ENCODE assay signal across 23 cellular contexts in the genomic region with DNA sequence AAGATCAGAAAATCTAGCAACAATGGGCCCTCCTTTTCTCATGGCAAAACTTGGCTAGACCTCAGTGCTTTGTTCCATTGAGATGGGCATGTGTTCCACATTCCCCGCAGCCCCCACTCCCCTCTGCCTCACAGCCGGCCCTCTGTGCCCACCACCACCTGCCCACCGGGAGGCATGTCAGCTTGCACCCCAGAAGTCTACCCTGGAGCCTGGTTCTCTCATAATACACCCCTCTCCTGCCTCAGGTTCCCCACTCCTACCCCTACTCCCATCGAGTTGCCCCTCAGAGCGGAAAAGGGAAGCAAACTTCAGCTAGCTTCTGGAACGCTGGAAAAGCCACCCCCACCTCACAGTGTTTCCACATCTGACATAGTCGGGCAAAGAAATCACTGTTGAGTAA.
"Had no signal": no experiment of that assay in that cellular context is flagged by ENCODE, and none has a peak within 500 bp of the region (broad histone marks: within the 10 kb centered on the region; RNA-seq: fewer than 3 reads in every experiment).

No MANE protein-coding gene starts in this region.

- H3K36me3 Mint-ChIP-seq: naive thymus-derived CD4-positive, alpha-beta T cell; neural progenitor cell; stimulated activated effector memory CD8-positive, alpha-beta T cell treated with anti-CD3 and anti-CD28 coated beads, Interleukin-12 subunit alpha, Interleukin-12 subunit beta, amount 100 ng/mL, for 72 hours had no signal

- H3K4me1 ChIP-seq: neural progenitor cell had no signal

- H3K27ac Mint-ChIP-seq: dendritic cell treated with granulocyte-macrophage colony-stimulating factor and Interleukin-4, amounts not matched to agents 40 ng/mL and 50 ng/mL, for 4 days; naive thymus-derived CD4-positive, alpha-beta T cell; neural progenitor cell; stimulated activated effector memory CD8-positive, alpha-beta T cell treated with anti-CD3 and anti-CD28 coated beads, Interleukin-12 subunit alpha, Interleukin-12 subunit beta, amount 100 ng/mL, for 72 hours had no signal

- H3K27me3 ChIP-seq: neural progenitor cell, ovary, sigmoid colon, stomach, thyroid gland had no signal

- H3K36me3 ChIP-seq: neural progenitor cell, ovary, sigmoid colon, stomach, thyroid gland had no signal

- H3K4me2 ChIP-seq: neural progenitor cell had no signal

- ATAC-seq: left lobe of liver; psoas muscle; right cardiac atrium; stimulated activated effector memory CD8-positive, alpha-beta T cell treated with anti-CD3 and anti-CD28 coated beads, Interleukin-12 subunit alpha, Interleukin-12 subunit beta, amount 100 ng/mL, for 72 hours had no signal

- H3K9ac ChIP-seq: neural progenitor cell had no signal

- H3K4me3 Mint-ChIP-seq: dendritic cell treated with granulocyte-macrophage colony-stimulating factor and Interleukin-4, amounts not matched to agents 40 ng/mL and 50 ng/mL, for 4 days; naive thymus-derived CD4-positive, alpha-beta T cell; nephron; neural progenitor cell; stimulated activated effector memory CD8-positive, alpha-beta T cell treated with anti-CD3 and anti-CD28 coated beads, Interleukin-12 subunit alpha, Interleukin-12 subunit beta, amount 100 ng/mL, for 72 hours had no signal

- H2AFZ ChIP-seq: neural progenitor cell had no signal

- H3K4me3 ChIP-seq: neural progenitor cell, ovary, psoas muscle, sigmoid colon, stomach, thyroid gland had no signal

- H3K9me3 ChIP-seq: ovary, psoas muscle, sigmoid colon, stomach, thyroid gland had no signal

- H3K27ac ChIP-seq: neural progenitor cell, ovary, psoas muscle, sigmoid colon, stomach, thyroid gland had no signal

- DNase-seq: cerebellar nuclear complex; effector memory CD4-positive, alpha-beta T cell; kidney; mesendoderm; midbrain; nucleus accumbens; ovary; posterior cingulate gyrus; psoas muscle; right cardiac atrium; sigmoid colon; stimulated activated CD4-positive, alpha-beta T cell treated with anti-CD3 and anti-CD28 coated beads, Interleukin-2, amount 100 ng/mL, for 24 hours; stimulated activated CD4-positive, alpha-beta T cell treated with anti-CD3 and anti-CD28 coated beads, Interleukin-4, amount 100 ng/mL, for 24 hours; stimulated activated naive CD4-positive, alpha-beta T cell treated with Interleukin-2 at 50 U/mL for 16 hours; stomach; thyroid gland; trophoblast cell had no signal

- H3K9me3 Mint-ChIP-seq: dendritic cell treated with granulocyte-macrophage colony-stimulating factor and Interleukin-4, amounts not matched to agents 40 ng/mL and 50 ng/mL, for 4 days; naive thymus-derived CD4-positive, alpha-beta T cell; stimulated activated effector memory CD8-positive, alpha-beta T cell treated with anti-CD3 and anti-CD28 coated beads, Interleukin-12 subunit alpha, Interleukin-12 subunit beta, amount 100 ng/mL, for 72 hours had no signal
